In the genomic region with DNA sequence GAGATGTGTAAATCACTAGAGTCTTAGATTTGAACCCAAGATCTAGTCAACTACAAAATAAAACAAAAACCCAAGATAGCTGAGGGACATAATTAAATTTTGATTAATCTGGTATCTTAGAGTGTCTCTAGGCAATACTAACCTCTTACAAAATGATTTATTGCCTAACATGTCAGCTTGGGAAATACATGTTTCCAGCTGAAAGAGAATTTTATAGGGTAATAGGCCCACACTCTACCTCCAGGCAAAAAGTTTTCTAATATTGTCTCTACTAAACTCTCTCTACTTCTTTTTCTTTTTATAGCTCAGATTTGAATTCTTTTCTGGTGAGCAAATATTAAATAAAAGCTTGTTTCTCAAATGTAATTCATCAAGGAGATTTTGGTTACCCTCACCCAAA, we compare ENCODE assay signal across 18 cellular contexts.
DNase-seq lines count a peak whose midpoint lies in the region; ATAC-seq and TF ChIP-seq lines count a peak whose summit lies in the region.
"Had no signal": no experiment of that assay in that cellular context is flagged by ENCODE, and none has a peak within 500 bp of the region (broad histone marks: within the 10 kb centered on the region; RNA-seq: fewer than 3 reads in every experiment).

No MANE protein-coding gene starts in this region.

- H3K27me3 ChIP-seq in adipocyte (replicated peaks; ENCODE audit: control insufficient read depth, insufficient read depth, low read length) (no peaks in the 10 kb centered on the region), stomach (no peaks in the 10 kb centered on the region)
- H3K27me3 ChIP-seq: BLaER1 had no signal

- H3K4me1 Mint-ChIP-seq in mesothelial cell of epicardium: peaks cover 44% of the 10 kb centered on the region
- H3K4me1 Mint-ChIP-seq: CD8-positive, alpha-beta memory T cell had no signal

- peak overlapping the region; percentile 90 for H3K27ac Mint-ChIP-seq in mesothelial cell of epicardium
- H3K27ac Mint-ChIP-seq: CD8-positive, alpha-beta memory T cell had no signal

- no peak for ATAC-seq in left ventricle myocardium superior

- no peak for TF ChIP-seq POLR2A in stomach (IDR thresholded peaks at IDR 0.05)

- TF ChIP-seq EP300 in stomach (IDR thresholded peaks at IDR 0.05): no peak

- H3K9me3 ChIP-seq in adipocyte (ENCODE audit: control insufficient read depth, low read length) (no peaks in the 10 kb centered on the region), stomach (no peaks in the 10 kb centered on the region)
- H3K9me3 ChIP-seq: BLaER1 had no signal

- H3K9me3 Mint-ChIP-seq in mesothelial cell of epicardium: peaks cover 4% of the 10 kb centered on the region
- H3K9me3 Mint-ChIP-seq: CD8-positive, alpha-beta memory T cell had no signal

- no peak overlapping the region for H3K27ac ChIP-seq in stomach
- H3K27ac ChIP-seq: BLaER1 had no signal

- intact Hi-C loops in stomach (cut with DNase I; ENCODE audit: low total_unique reads) (no loop called here), left ventricle myocardium superior (cut with micrococcal nuclease) (no loop called here)

- CTCF ChIA-PET in HEK293T (lab: Yijun Ruan, JAX): no interaction called here

- no peak overlapping the region for H3K4me3 Mint-ChIP-seq in mesothelial cell of epicardium
- H3K4me3 Mint-ChIP-seq: CD8-positive, alpha-beta memory T cell had no signal

- TF ChIP-seq CTCF in AG10803 (conservative IDR thresholded peaks at IDR 0.05; ENCODE audit: low read length): no peak
- no peak for TF ChIP-seq CTCF in mesothelial cell of epicardium (IDR thresholded peaks at IDR 0.05; ENCODE audit: unreplicated experiment)
- TF ChIP-seq CTCF in stomach (IDR thresholded peaks at IDR 0.05): no peak

- no peak overlapping the region for H3K9ac ChIP-seq in adipocyte (ENCODE audit: low read length)
- H3K9ac ChIP-seq: BLaER1 had no signal

- H3K36me3 Mint-ChIP-seq in mesothelial cell of epicardium: peaks cover 2% of the 10 kb centered on the region
- H3K36me3 Mint-ChIP-seq: CD8-positive, alpha-beta memory T cell had no signal

- H3K27me3 Mint-ChIP-seq in mesothelial cell of epicardium (ENCODE audit: low read depth): no peaks in the 10 kb centered on the region
- H3K27me3 Mint-ChIP-seq: CD8-positive, alpha-beta memory T cell had no signal

- POLR2A ChIA-PET in HEK293T (lab: Yijun Ruan, JAX): no interaction called here

- peaks cover 21% of the 10 kb centered on the region for H3K4me1 ChIP-seq in adipocyte (ENCODE audit: control insufficient read depth, insufficient read depth, low read length)
- no peaks in the 10 kb centered on the region for H3K4me1 ChIP-seq in stomach
- H3K4me1 ChIP-seq: BLaER1 had no signal

- DNase-seq in AG10803 (ENCODE audit: low read depth): peak; percentile 44
- DNase-seq in HEK293T (ENCODE audit: extremely low spot score): no peak
- peak; percentile 72 for DNase-seq in adipocyte (ENCODE audit: low read depth)
- DNase-seq in mesothelial cell of epicardium (ENCODE audit: low spot score in 2 of 2, unreplicated experiment in 2 of 2): no peak
- no peak for DNase-seq in stomach
- no peak for DNase-seq in RKO (ENCODE audit: low spot score)
- DNase-seq in kidney glomerular epithelial cell (lab: John Stamatoyannopoulos, UW): no peak
- DNase-seq in left ventricle myocardium superior: no peak
- DNase-seq: ACHN; CD8-positive, alpha-beta memory T cell; DND-41; GF-D8; GOT3; KG1; NCI-H187 treated with DMSO at 0.1 percent for 48 hours; NCI-H2171 treated with DMSO at 0.1 percent for 48 hours; NCI-H774 had no signal

- no peak overlapping the region for H3K4me3 ChIP-seq in AG10803 (ENCODE audit: low read length)
- no peak overlapping the region for H3K4me3 ChIP-seq in adipocyte (ENCODE audit: low read length)
- no peak overlapping the region for H3K4me3 ChIP-seq in stomach
- H3K4me3 ChIP-seq: BLaER1 had no signal

- no peaks in the 10 kb centered on the region for H3K36me3 ChIP-seq in adipocyte (ENCODE audit: control insufficient read depth, insufficient read depth, low read length, severe bottlenecking)
- H3K36me3 ChIP-seq in stomach: no peaks in the 10 kb centered on the region
- H3K36me3 ChIP-seq: BLaER1 had no signal

TF ChIP-seq in HEK293T, 16 proteins besides CTCF, POLR2A, EP300 and RAD21:
- TF ChIP-seq TARDBP (IDR thresholded peaks at IDR 0.05) (no peak), BHLHE40 (IDR thresholded peaks at IDR 0.05; ENCODE audit: borderline replicate concordance) (no peak), PKNOX1 (IDR thresholded peaks at IDR 0.05) (peak; percentile 75), HDGF (IDR thresholded peaks at IDR 0.05; ENCODE audit: borderline replicate concordance) (no peak), FOXM1 (IDR thresholded peaks at IDR 0.05; ENCODE audit: borderline replicate concordance) (no peak)

Comparison
In these comparisons a context has a peak if more than half of its experiments do, and no peak if none do; other contexts are left out.
1. DNase-seq: peak in AG10803 (single experiment) and adipocyte (single experiment); none in HEK293T (single experiment), mesothelial cell of epicardium (0 of 2), stomach (single experiment), RKO (single experiment), kidney glomerular epithelial cell (single experiment) and left ventricle myocardium superior (single experiment).